ENCODE assay signal across 8 cellular contexts in the genomic region with DNA sequence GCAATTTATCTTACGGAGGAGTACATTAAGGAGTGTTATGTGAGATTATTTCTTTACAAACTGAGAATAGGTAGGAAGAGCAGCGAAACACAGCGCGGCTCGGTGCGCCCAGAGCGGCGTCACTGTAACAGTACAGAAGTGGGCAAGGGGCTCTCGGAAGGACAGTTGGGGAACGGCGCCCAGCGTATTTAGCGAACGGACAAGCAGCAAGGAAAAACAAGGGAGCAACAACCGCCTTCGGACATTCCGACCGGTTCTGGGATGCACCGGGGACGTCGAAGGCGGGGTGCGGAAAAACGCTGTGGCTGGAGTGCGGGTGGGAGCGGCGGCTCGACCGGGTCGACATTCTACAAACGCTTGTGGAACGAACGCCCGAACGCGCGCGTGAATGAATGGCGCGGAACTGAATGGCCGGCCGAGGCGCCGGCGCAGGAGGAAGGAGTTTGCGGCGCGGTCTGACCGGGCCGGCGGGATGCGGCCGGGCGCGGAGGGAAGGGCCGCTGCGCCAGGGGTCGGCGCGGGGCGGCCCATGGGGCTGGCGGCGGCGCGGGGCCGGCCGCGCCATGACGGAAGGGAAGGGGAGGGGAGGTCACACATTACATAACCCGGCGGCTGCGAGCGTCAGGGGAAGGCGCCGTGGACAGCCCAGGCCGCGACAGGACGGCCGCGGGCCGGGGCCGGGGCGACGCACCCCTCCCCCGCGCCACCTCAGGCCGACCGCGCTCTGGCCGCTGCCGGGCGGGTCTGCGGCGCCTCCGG. TPM values are rescaled to one million over a fixed set of nuclear protein-coding genes. Genes with fewer than 3 reads are reported as not detected.
DNase-seq lines count a peak whose midpoint lies in the region; ATAC-seq, FAIRE-seq and TF ChIP-seq lines count a peak whose summit lies in the region.

No MANE protein-coding gene starts in this region.

- ATAC-seq in GM21576 (IDR thresholded peaks at IDR 0.05; ENCODE audit: unreplicated experiment): peak; percentile 34

- no peak for FAIRE-seq in bronchial epithelial cell (lab: Jason Lieb, UNC)
- no peak for FAIRE-seq in small intestine (lab: Jason Lieb, UNC)

- peak overlapping the region; percentile 96 for H3K27ac ChIP-seq in small intestine (ENCODE audit: low read depth in 1 of 2, low read length in 1 of 2)

- H3K9me3 ChIP-seq in small intestine (ENCODE audit: control insufficient read depth, low read depth): no peaks in the 10 kb centered on the region

- H3K4me1 ChIP-seq in small intestine (ENCODE audit: control insufficient read depth in 2 of 2, insufficient read depth in 1 of 2, low read depth in 1 of 2, low read length in 1 of 2): peaks cover 1 to 9% of the 10 kb centered on the region in 2 donors

- H3K36me3 ChIP-seq in bronchial epithelial cell (ENCODE audit: control insufficient read depth, insufficient read depth, low read length) (no peaks in the 10 kb centered on the region), small intestine (ENCODE audit: control insufficient read depth in 2 of 2, insufficient read depth in 2 of 2, low read length in 2 of 2) (no peaks in the 10 kb centered on the region)

- H3K4me3 ChIP-seq in bronchial epithelial cell (ENCODE audit: low read depth, low read length) (peak overlapping the region; percentile 88), small intestine (ENCODE audit: low read depth in 1 of 2, low read length in 2 of 2) (peak overlapping the region; percentile 90 to 99)

- 0% methylated on average over 43 to 95 of the region's 95 CpGs for WGBS in small intestine, 3 donors

- TF ChIP-seq EP300 in Ishikawa (IDR thresholded peaks at IDR 0.05; ENCODE audit: borderline replicate concordance): no peak

- TF ChIP-seq CTCF in bronchial epithelial cell (IDR thresholded peaks at IDR 0.05; ENCODE audit: insufficient read depth, low read length, severe bottlenecking): no peak

- peak; percentile 70 for DNase-seq in ELR (ENCODE audit: low read depth)
- DNase-seq in T-helper 9 cell: peak; percentile 51
- no peak for DNase-seq in bronchial epithelial cell (ENCODE audit: low read depth)
- peak; percentile 42 for DNase-seq in inferior parietal cortex (ENCODE audit: extremely low spot score)
- DNase-seq in small intestine: peak; percentile 49
- DNase-seq in NCI-H2029 treated with DMSO at 0.1 percent for 48 hours (lab: John Stamatoyannopoulos, UW): no peak

- H3K27me3 ChIP-seq in bronchial epithelial cell (ENCODE audit: control insufficient read depth, insufficient read depth, low read length) (no peaks in the 10 kb centered on the region), small intestine (ENCODE audit: control insufficient read depth in 2 of 2, insufficient read depth in 2 of 2, low read length in 2 of 2) (no peaks in the 10 kb centered on the region)

- no peak for TF ChIP-seq RAD21 in Ishikawa (IDR thresholded peaks at IDR 0.05; ENCODE audit: low read depth)

TF ChIP-seq in Ishikawa, 13 proteins besides CTCF, POLR2A, EP300 and RAD21:
- TF ChIP-seq EGR1 (IDR thresholded peaks at IDR 0.05) (no peak), FOXM1 (IDR thresholded peaks at IDR 0.05; ENCODE audit: borderline replicate concordance, low read depth) (no peak), YY1 (IDR thresholded peaks at IDR 0.05; ENCODE audit: low read depth) (0 out of 2 replicates have a peak, but pooled peaks have one; percentile 53), TAF1 (IDR thresholded peaks at IDR 0.05; ENCODE audit: low read depth) (peak; percentile 36; the same call in 1 of the 2 replicates)
- TF ChIP-seq, protein P1, sequence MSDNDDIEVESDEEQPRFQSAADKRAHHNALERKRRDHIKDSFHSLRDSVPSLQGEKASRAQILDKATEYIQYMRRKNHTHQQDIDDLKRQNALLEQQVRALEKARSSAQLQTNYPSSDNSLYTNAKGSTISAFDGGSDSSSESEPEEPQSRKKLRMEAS (IDR thresholded peaks at IDR 0.05): peak; percentile 33; the same call in 1 of the 2 replicates

RNA-seq across cellular contexts. Expression of a gene that starts 0.6 kb away (rescaled TPM):
- total RNA-seq in bronchial epithelial cell: 38.2 and 44.8 TPM in 2 replicates
- polyA plus RNA-seq in small intestine: 10 to 100 TPM in 2 of 3 donors, 1 to 10 TPM in 1; 9.7 to 23.5 (median 12.2) TPM

Comparison
In these comparisons a context has a peak if more than half of its experiments do, and no peak if none do; other contexts are left out.
1. DNase-seq: peak in ELR (single experiment), T-helper 9 cell (single experiment), inferior parietal cortex (single experiment) and small intestine (single experiment); none in bronchial epithelial cell (single experiment) and NCI-H2029 treated with DMSO at 0.1 percent for 48 hours (single experiment).